Comparison of ENCODE assay signal across 8 cellular contexts in genomic region chr11:67584205-67584880, GRCh38. TPM values are rescaled to one million over a fixed set of nuclear protein-coding genes. Genes with fewer than 3 reads are reported as not detected.
DNase-seq lines count a peak whose midpoint lies in the region; ATAC-seq and TF ChIP-seq lines count a peak whose summit lies in the region.

No MANE protein-coding gene starts in this region.

- H3K27me3 ChIP-seq in fibroblast of lung (ENCODE audit: control insufficient read depth, insufficient read depth, low read length) (peaks cover 8% of the 10 kb centered on the region), tibial nerve (no peaks in the 10 kb centered on the region)

- peaks cover 18% of the 10 kb centered on the region for H3K79me2 ChIP-seq in fibroblast of lung (ENCODE audit: control insufficient read depth, insufficient read depth, low read length)

- H3K4me3 ChIP-seq in GM12865 (ENCODE audit: low read depth, low read length): peak overlapping the region; percentile 82
- peak overlapping the region; percentile 67 to 83 (median 82) for H3K4me3 ChIP-seq in fibroblast of lung (replicated peaks in 1 of 4; ENCODE audit: control extremely low read depth in 1 of 4, insufficient read depth in 1 of 4, low read depth in 3 of 4, low read length in 4 of 4)
- H3K4me3 ChIP-seq in tibial nerve: peak overlapping the region; percentile 59 to 91 (median 77)

- H3K9me3 ChIP-seq in fibroblast of lung (ENCODE audit: control insufficient read depth, insufficient read depth, low read depth, low read length) (no peaks in the 10 kb centered on the region), tibial nerve (no peaks in the 10 kb centered on the region)

- peaks cover 42% of the 10 kb centered on the region for H3K4me1 Mint-ChIP-seq in activated T-cell treated with anti-CD3 and anti-CD28 coated beads, Interleukin-2, amount 50 U/mL, for 4 hours (ENCODE audit: low read depth)

- peaks cover 5% of the 10 kb centered on the region for H3K4me1 ChIP-seq in fibroblast of lung (ENCODE audit: control insufficient read depth, extremely low read depth, insufficient read depth, low read length)
- peaks cover 0 to 23% (median 15%) of the 10 kb centered on the region in 4 donors for H3K4me1 ChIP-seq in tibial nerve

- 9 to 15% methylated on average over 28 to 32 of the region's 33 CpGs for whole genome bisulfite sequencing in tibial nerve, 2 donors

- peaks cover 7% of the 10 kb centered on the region for H3K9me3 Mint-ChIP-seq in activated T-cell treated with anti-CD3 and anti-CD28 coated beads, Interleukin-2, amount 50 U/mL, for 4 hours

- TF ChIP-seq CTCF in GM12865 (IDR thresholded peaks at IDR 0.05; ENCODE audit: insufficient read depth, low read depth, low read length, missing control alignments) (no peak), fibroblast of lung (conservative IDR thresholded peaks at IDR 0.05 in 1 of 2, IDR thresholded peaks at IDR 0.05 in 1 of 2; ENCODE audit: low read depth in 1 of 2, low read length in 2 of 2) (no peak), tibial nerve (IDR thresholded peaks at IDR 0.05) (no peak)

- peak overlapping the region; percentile 91 for H3K9ac ChIP-seq in fibroblast of lung (ENCODE audit: insufficient read depth, low read length)

- peak overlapping the region; percentile 20 for H2AFZ ChIP-seq in fibroblast of lung (ENCODE audit: low read length)

- H3K36me3 ChIP-seq in fibroblast of lung (ENCODE audit: control insufficient read depth, insufficient read depth, low read length) (peaks cover 8% of the 10 kb centered on the region), tibial nerve (peaks cover 0 to 46% (median 6%) of the 10 kb centered on the region in 3 donors)

- H3K27me3 Mint-ChIP-seq in activated T-cell treated with anti-CD3 and anti-CD28 coated beads, Interleukin-2, amount 50 U/mL, for 4 hours (ENCODE audit: low read depth): peaks cover 6% of the 10 kb centered on the region

- H3K27ac ChIP-seq in fibroblast of lung (ENCODE audit: insufficient read depth, low read length) (peak overlapping the region; percentile 82), tibial nerve (peak overlapping the region; percentile 95 to 97 (median 96))

- no peak for TF ChIP-seq EP300 in tibial nerve (IDR thresholded peaks at IDR 0.05)

- TF ChIP-seq POLR2A in tibial nerve (IDR thresholded peaks at IDR 0.05): no peak

- peaks cover 25% of the 10 kb centered on the region for H3K36me3 Mint-ChIP-seq in activated T-cell treated with anti-CD3 and anti-CD28 coated beads, Interleukin-2, amount 50 U/mL, for 4 hours (ENCODE audit: insufficient read depth)

- peak; percentile 25 to 27 for ATAC-seq in activated T-cell treated with anti-CD3 and anti-CD28 coated beads, Interleukin-2, amount 50 U/mL, for 4 hours
- ATAC-seq in HG03354 (IDR thresholded peaks at IDR 0.05; ENCODE audit: poor library complexity, severe bottlenecking, unreplicated experiment): no peak

- H3K4me3 Mint-ChIP-seq in activated T-cell treated with anti-CD3 and anti-CD28 coated beads, Interleukin-2, amount 50 U/mL, for 4 hours: peak overlapping the region; percentile 82

- DNase-seq in GM12865 (ENCODE audit: low read depth) (peak; percentile 49), NCI-H1417 treated with DMSO at 0.1 percent for 48 hours (lab: John Stamatoyannopoulos, UW) (peak; percentile 22), fibroblast of lung (ENCODE audit: low read depth in 2 of 2) (peak; percentile 62 to 67), myocyte (ENCODE audit: low read depth) (peak; percentile 45), tibial nerve (ENCODE audit: low spot score in 2 of 2) (peak; percentile 61 to 62), GOT3 (lab: John Stamatoyannopoulos, UW) (no peak)
- DNase-seq in activated T-cell treated with anti-CD3 and anti-CD28 coated beads, Interleukin-2, amount 50 U/mL, for 4 hours: no peak

- H4K20me1 ChIP-seq in fibroblast of lung (ENCODE audit: control insufficient read depth, extremely low read depth, insufficient read depth, low read length): no peaks in the 10 kb centered on the region

- peak overlapping the region; percentile 83 for H3K4me2 ChIP-seq in fibroblast of lung (ENCODE audit: extremely low read depth, insufficient read depth, low read length)

RNA-seq across cellular contexts. Expression of gene GSTP1, which starts 0.7 kb away (rescaled TPM):
- 100 to 1,000 TPM; 363 to 446 (median 421) TPM for total RNA-seq in activated T-cell treated with anti-CD3 and anti-CD28 coated beads, Interleukin-2, amount 50 U/mL, for 4 hours
- total RNA-seq in fibroblast of lung (444 and 642 TPM in 2 replicates), myocyte (152 and 246 TPM in 2 replicates), tibial nerve (1,000 to 10,000 TPM in 1 of 4 donors, 100 to 1,000 TPM in 3; 631 to 1,055 (median 774) TPM)
- 360 and 397 TPM in 2 replicates for polyA plus RNA-seq in fibroblast of lung
- polyA plus RNA-seq in fibroblast of lung (2012): 728 and 861 TPM in 2 replicates
- polyA minus RNA-seq in fibroblast of lung (ENCODE audit: low replicate concordance): 1,150 and 1,513 TPM in 2 replicates
- polyA plus RNA-seq in myocyte (2012): 511 TPM

RNA-seq across cellular contexts. Expression of gene NDUFV1, which starts 22.4 kb away (rescaled TPM):
- 100 to 1,000 TPM; 338 to 353 (median 350) TPM for total RNA-seq in activated T-cell treated with anti-CD3 and anti-CD28 coated beads, Interleukin-2, amount 50 U/mL, for 4 hours
- total RNA-seq in fibroblast of lung (153 and 171 TPM in 2 replicates), myocyte (195 and 214 TPM in 2 replicates), tibial nerve (100 to 1,000 TPM; 282 to 357 (median 323) TPM)
- polyA plus RNA-seq in fibroblast of lung: 64.9 and 77.5 TPM in 2 replicates
- 133 and 160 TPM in 2 replicates for polyA plus RNA-seq in fibroblast of lung (2012)
- polyA minus RNA-seq in fibroblast of lung (ENCODE audit: low replicate concordance): 110 and 157 TPM in 2 replicates
- 168 TPM for polyA plus RNA-seq in myocyte (2012)

RNA-seq across cellular contexts. Expression of gene NUDT8, which starts 45.4 kb away (rescaled TPM):
- 10 to 100 TPM; 10.2 to 14.4 (median 12.6) TPM for total RNA-seq in activated T-cell treated with anti-CD3 and anti-CD28 coated beads, Interleukin-2, amount 50 U/mL, for 4 hours
- total RNA-seq in fibroblast of lung (4.1 and 5.0 TPM in 2 replicates), myocyte (2.3 and 5.9 TPM in 2 replicates), tibial nerve (10 to 100 TPM; 11.0 to 21.3 (median 20.0) TPM)
- polyA plus RNA-seq in fibroblast of lung: 0.90 and 1.6 TPM in 2 replicates
- 5.5 and 9.4 TPM in 2 replicates for polyA plus RNA-seq in fibroblast of lung (2012)
- 6.0 TPM in 2 replicates for polyA minus RNA-seq in fibroblast of lung (ENCODE audit: low replicate concordance)
- 4.2 TPM for polyA plus RNA-seq in myocyte (2012)

RNA-seq across cellular contexts. Expression of gene TBX10, which starts 55.2 kb away (rescaled TPM):
- not detected for total RNA-seq in activated T-cell treated with anti-CD3 and anti-CD28 coated beads, Interleukin-2, amount 50 U/mL, for 4 hours
- total RNA-seq in fibroblast of lung (not detected in 2 replicates), myocyte (not detected in 2 replicates), tibial nerve (not detected)
- not detected in 2 replicates for polyA plus RNA-seq in fibroblast of lung
- polyA plus RNA-seq in fibroblast of lung (2012): not detected in 2 replicates
- polyA minus RNA-seq in fibroblast of lung (ENCODE audit: low replicate concordance): not detected in 2 replicates
- polyA plus RNA-seq in myocyte (2012): not detected

Comparison
In these comparisons a context has a peak if more than half of its experiments do, and no peak if none do; other contexts are left out.
1. DNase-seq: peak in GM12865 (single experiment), NCI-H1417 treated with DMSO at 0.1 percent for 48 hours (single experiment), fibroblast of lung (2 of 2), myocyte (single experiment) and tibial nerve (2 of 2); none in activated T-cell treated with anti-CD3 and anti-CD28 coated beads, Interleukin-2, amount 50 U/mL, for 4 hours (single experiment) and GOT3 (single experiment).
2. Peak in every context shown above with its lines, with median percentiles within 50 percentile points of each other: H3K4me3 ChIP-seq.